21 cellular contexts compared by ENCODE assay signal in the genomic region with DNA sequence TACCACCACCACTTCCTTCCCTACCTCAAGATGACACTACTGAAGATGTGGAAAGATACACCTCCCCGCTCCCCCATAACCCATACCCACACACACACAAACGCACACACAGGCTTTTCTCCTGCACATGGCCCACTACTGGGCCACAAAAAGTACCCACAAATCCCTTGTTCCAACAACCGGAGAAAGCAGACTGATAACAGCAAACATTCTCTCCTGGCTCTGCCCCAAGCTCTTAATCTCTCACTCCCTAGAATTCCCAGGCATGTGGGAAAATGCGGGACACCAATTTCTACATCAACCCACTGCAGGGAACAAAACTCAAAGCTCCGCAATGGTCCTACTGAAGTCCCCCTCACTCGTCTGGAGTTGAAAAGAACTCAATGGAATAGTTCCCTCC.
"Had no signal": no experiment of that assay in that cellular context is flagged by ENCODE, and none has a peak within 500 bp of the region (broad histone marks: within the 10 kb centered on the region; RNA-seq: fewer than 3 reads in every experiment).

No MANE protein-coding gene starts in this region.

- H3K4me1 ChIP-seq: heart left ventricle, parathyroid adenoma, prostate gland, right lobe of liver, tibial artery had no signal

- H3K27me3 ChIP-seq: heart left ventricle, right lobe of liver, spleen, tibial artery had no signal

- H3K27ac ChIP-seq: coronary artery, heart left ventricle, parathyroid adenoma, prostate gland, right lobe of liver, spleen, tibial artery had no signal

- H3K36me3 ChIP-seq: heart left ventricle, prostate gland, right lobe of liver, spleen, tibial artery had no signal

- H3K9me3 ChIP-seq: heart left ventricle, prostate gland, right lobe of liver, spleen, tibial artery had no signal

- DNase-seq: central memory CD4-positive, alpha-beta T cell; effector CD4-positive, alpha-beta T cell; endodermal cell; foreskin melanocyte; heart left ventricle; hippocampal formation; left colon; left ventricle myocardium superior; mesendoderm; naive thymus-derived CD4-positive, alpha-beta T cell; nephron progenitor cell; right lobe of liver; spleen; stimulated activated CD4-positive, alpha-beta T cell treated with anti-CD3 and anti-CD28 coated beads, Interleukin-15, amount 100 ng/mL, for 24 hours; stimulated activated CD4-positive, alpha-beta T cell treated with anti-CD3 and anti-CD28 coated beads, Interleukin-1b, Interleukin-23, amount 100 ng/mL, for 48 hours; stimulated activated CD4-positive, alpha-beta T cell treated with anti-CD3 and anti-CD28 coated beads, Interleukin-4, amount 100 ng/mL, for 24 hours; tibial artery had no signal

- H3K4me3 ChIP-seq: coronary artery, heart left ventricle, lung, prostate gland, right lobe of liver, spleen, tibial artery had no signal

- H3K9ac ChIP-seq: parathyroid adenoma had no signal
